Comparison of ENCODE assay signal across 8 cellular contexts in genomic region chr1:26993237-26994019, GRCh38. TPM values are rescaled to one million over a fixed set of nuclear protein-coding genes. Genes with fewer than 3 reads are reported as not detected.
A peak's percentile ranks its signal among the peaks of the same experiment; 100 is the strongest.
DNase-seq lines count a peak whose midpoint lies in the region; ATAC-seq, FAIRE-seq and TF ChIP-seq lines count a peak whose summit lies in the region.

A gene with protein sequence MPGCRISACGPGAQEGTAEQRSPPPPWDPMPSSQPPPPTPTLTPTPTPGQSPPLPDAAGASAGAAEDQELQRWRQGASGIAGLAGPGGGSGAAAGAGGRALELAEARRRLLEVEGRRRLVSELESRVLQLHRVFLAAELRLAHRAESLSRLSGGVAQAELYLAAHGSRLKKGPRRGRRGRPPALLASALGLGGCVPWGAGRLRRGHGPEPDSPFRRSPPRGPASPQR (plus strand): TSS chr1:26993692. CDS start chr1:26993787, 95 bp downstream.

- H4K8ac ChIP-seq in H1 (ENCODE audit: extremely low read depth, insufficient read depth, low read length) (peak within 1 kb of the TSS; percentile 38), mesenchymal stem cell (ENCODE audit: low read length) (peak within 1 kb of the TSS; percentile 45)

- no peak within 1 kb of the TSS for H3K23ac ChIP-seq in H1 (ENCODE audit: insufficient read length)
- H3K23ac ChIP-seq in mesenchymal stem cell (ENCODE audit: low read length in 2 of 2): peak within 1 kb of the TSS; percentile 66 to 81

- H2BK120ac ChIP-seq in H1 (replicated peaks; ENCODE audit: low read depth, low read length) (no peak within 1 kb of the TSS), mesenchymal stem cell (ENCODE audit: low read depth, low read length) (peak within 1 kb of the TSS; percentile 64)

- H3K4ac ChIP-seq in H1 (replicated peaks; ENCODE audit: insufficient read length, low read depth, low read length) (peak within 1 kb of the TSS; percentile 27), mesenchymal stem cell (ENCODE audit: low read depth in 1 of 2, low read length in 2 of 2) (peak within 1 kb of the TSS; percentile 83 to 84)

- H2AFZ ChIP-seq in H1 (ENCODE audit: low read length): peak within 1 kb of the TSS; percentile 60
- H2AFZ ChIP-seq in mesenchymal stem cell (ENCODE audit: low read depth, low read length): peak within 1 kb of the TSS; percentile 72

- H2BK20ac ChIP-seq in H1 (ENCODE audit: low read length): peak within 1 kb of the TSS; percentile 90

- H4K91ac ChIP-seq in H1 (replicated peaks; ENCODE audit: insufficient read length, low read length) (peak within 1 kb of the TSS; percentile 54), mesenchymal stem cell (ENCODE audit: low read length) (peak within 1 kb of the TSS; percentile 65)

- peak in 1 of 2 experiments; percentile 96; a peak in 2 of 3 replicates for TF ChIP-seq POLR2A in H1 (IDR thresholded peaks at IDR 0.05; ENCODE audit: control extremely low read depth in 1 of 2, low read depth in 2 of 2, low read length in 2 of 2)

- no peak within 1 kb of the TSS for H3K14ac ChIP-seq in H1 (ENCODE audit: insufficient read length)
- peak within 1 kb of the TSS in 1 of 2 experiments; percentile 80 for H3K14ac ChIP-seq in mesenchymal stem cell (ENCODE audit: low read length in 2 of 2)

- H3K4me3 ChIP-seq in H1 (ENCODE audit: extremely low read depth in 1 of 4, insufficient read depth in 2 of 4, low read depth in 3 of 4, low read length in 4 of 4): peak within 1 kb of the TSS; percentile 57 to 97 (median 75)
- peak within 1 kb of the TSS; percentile 86 to 90 for H3K4me3 ChIP-seq in mesenchymal stem cell (ENCODE audit: insufficient read depth in 1 of 2, low read depth in 1 of 2, low read length in 2 of 2)

- 2% methylated on average over 15 of the region's 61 CpGs; no CpG with 5 or more reads in 1 of the 2 experiments for WGBS in H1 (ENCODE audit: extremely low coverage in 1 of 2, insufficient coverage in 1 of 2, insufficient read length in 1 of 2, insufficient replicate concordance in 2 of 2, low coverage in 1 of 2, low lambda C conversion rate in 2 of 2, missing lambda C conversion rate in 1 of 2), 2 experiments
- under 1% methylated on average over 32 of the region's 61 CpGs for WGBS in mesenchymal stem cell

- H3K23me2 ChIP-seq in H1 (ENCODE audit: low read depth, low read length): peaks cover 15% of the 10 kb centered on the region

- H3K9ac ChIP-seq in H1 (replicated peaks in 1 of 4; ENCODE audit: extremely low read depth in 1 of 4, low read depth in 3 of 4, low read length in 3 of 4) (peak within 1 kb of the TSS; percentile 49 to 93 (median 67); a peak in 6 of 7 replicates), mesenchymal stem cell (ENCODE audit: low read length) (peak within 1 kb of the TSS; percentile 83)

- H3K4me1 ChIP-seq in H1 (replicated peaks in 1 of 4; ENCODE audit: control insufficient read depth in 3 of 4, insufficient read depth in 4 of 4, low read length in 3 of 4): peaks cover 9 to 32% (median 15%) of the 10 kb centered on the region in 4 experiments
- H3K4me1 ChIP-seq in mesenchymal stem cell (ENCODE audit: control insufficient read depth, insufficient read depth, low read depth, low read length): peaks cover 44% of the 10 kb centered on the region

- H3K9me3 ChIP-seq in H1 (ENCODE audit: insufficient read depth in 2 of 2, low read depth in 1 of 2, low read length in 1 of 2) (no peaks in the 10 kb centered on the region), mesenchymal stem cell (ENCODE audit: control insufficient read depth, low read length) (no peaks in the 10 kb centered on the region)

- H2BK15ac ChIP-seq in H1 (ENCODE audit: low read length) (peak within 1 kb of the TSS; percentile 97; the same call in 1 of the 2 replicates), mesenchymal stem cell (ENCODE audit: low read depth, poor library complexity, severe bottlenecking) (peak within 1 kb of the TSS; percentile 60)

- peak within 1 kb of the TSS; percentile 59 for H4K5ac ChIP-seq in H1 (ENCODE audit: insufficient read length, low read depth, low read length)

- H3K79me1 ChIP-seq in H1 (ENCODE audit: low read depth, low read length) (peaks cover 7% of the 10 kb centered on the region; the same call in 1 of the 2 replicates), mesenchymal stem cell (replicated peaks; ENCODE audit: low read length, poor library complexity, severe bottlenecking) (no peaks in the 10 kb centered on the region)

- H2BK5ac ChIP-seq in H1 (ENCODE audit: low read depth, low read length) (peak within 1 kb of the TSS; percentile 71; the same call in 1 of the 2 replicates), mesenchymal stem cell (ENCODE audit: low read depth, low read length, poor library complexity, severe bottlenecking) (peak within 1 kb of the TSS; percentile 73)

- no peak for TF ChIP-seq EP300 in H1 (IDR thresholded peaks at IDR 0.05; ENCODE audit: borderline replicate concordance in 1 of 2, low read depth in 2 of 2, low read length in 2 of 2)

- CTCF ChIA-PET in H1 (lab: Charles Lee; ENCODE audit: partially characterized antibody): interaction anchor here (1.0 to 12.2 kb wide), 8 partner anchors 17 to 106 kb away, joined by 4 to 143 read pairs (median 68); partner anchors contain the start of genes KDF1 and TENT5B

- peaks cover 2 to 36% of the 10 kb centered on the region in 2 experiments; a peak in 3 of 4 replicates for H3K79me2 ChIP-seq in H1 (ENCODE audit: control insufficient read depth in 1 of 2, insufficient read depth in 2 of 2, low read length in 2 of 2)

- peak within 1 kb of the TSS; percentile 91 to 96 for H3K4me2 ChIP-seq in H1 (ENCODE audit: insufficient read depth in 1 of 2, low read depth in 2 of 2, low read length in 2 of 2)
- H3K4me2 ChIP-seq in mesenchymal stem cell (ENCODE audit: low read length, poor library complexity, severe bottlenecking): peak within 1 kb of the TSS; percentile 84

- H2AK5ac ChIP-seq in H1 (ENCODE audit: low read depth, low read length): no peak within 1 kb of the TSS; the same call in 1 of the 2 replicates
- peak within 1 kb of the TSS; percentile 57 for H2AK5ac ChIP-seq in mesenchymal stem cell (ENCODE audit: low read length, severe bottlenecking)

- peaks cover 12 to 18% of the 10 kb centered on the region in 2 experiments for H4K20me1 ChIP-seq in H1 (replicated peaks in 1 of 2; ENCODE audit: control insufficient read depth in 1 of 2, insufficient read depth in 2 of 2, low read length in 2 of 2)

- no peak for FAIRE-seq in H1 (lab: Jason Lieb, UNC)

- POLR2A ChIA-PET in H1 (lab: Charles Lee; ENCODE audit: partially characterized antibody): interaction anchor here (0.6 to 58.9 kb wide), 15 partner anchors 8 to 357 kb away, joined by 3 to 1829 read pairs (median 4); partner anchors contain the start of genes KDF1 and TENT5B and of another gene

- ATAC-seq in HG02678 (IDR thresholded peaks at IDR 0.05; ENCODE audit: unreplicated experiment) (peak; percentile 54), HG03469 (IDR thresholded peaks at IDR 0.05; ENCODE audit: unreplicated experiment) (no peak)

- DNase-seq in DMS 273 treated with DMSO at 0.1 percent for 48 hours (lab: John Stamatoyannopoulos, UW): peak; percentile 59
- DNase-seq in NCI-H526 treated with DMSO at 0.1 percent for 48 hours (lab: John Stamatoyannopoulos, UW): peak; percentile 45
- DNase-seq in activated CD8-positive, alpha-beta memory T cell treated with anti-CD3 and anti-CD28 coated beads for 48 hours (ENCODE audit: low read depth in 2 of 3, low spot score in 2 of 3): peak; percentile 34 to 40 (median 37)
- DNase-seq in H1 (ENCODE audit: low read depth in 1 of 2, low spot score in 2 of 2): peak in 1 of 2 experiments; percentile 91
- peak; percentile 85 for DNase-seq in mesenchymal stem cell
- peak; percentile 25 for DNase-seq in stimulated activated CD8-positive, alpha-beta memory T cell treated with anti-CD3 and anti-CD28 coated beads, Interleukin-12 subunit alpha, Interleukin-12 subunit beta, amount 100 ng/mL, for 24 hours (ENCODE audit: extremely low read depth)

- H3K27ac ChIP-seq in H1 (ENCODE audit: low read depth, low read length) (peak within 1 kb of the TSS; percentile 40; the same call in 1 of the 2 replicates), mesenchymal stem cell (ENCODE audit: low read length, poor library complexity, severe bottlenecking) (peak within 1 kb of the TSS; percentile 93)

- no peak for TF ChIP-seq CTCF in H1 (IDR thresholded peaks at IDR 0.05; ENCODE audit: control extremely low read depth in 1 of 3, insufficient read depth in 1 of 3, low read depth in 1 of 3, low read length in 3 of 3)

- H3K36me3 ChIP-seq in H1 (ENCODE audit: control insufficient read depth in 2 of 4, insufficient read depth in 4 of 4, low read length in 3 of 4) (peaks cover 0 to 8% (median 0%) of the 10 kb centered on the region in 4 experiments; a peak in 3 of 8 replicates), mesenchymal stem cell (ENCODE audit: control insufficient read depth in 1 of 2, insufficient read depth in 2 of 2, low read depth in 1 of 2, low read length in 2 of 2) (no peaks in the 10 kb centered on the region)

- no peaks in the 10 kb centered on the region; a peak in 2 of 7 replicates for H3K27me3 ChIP-seq in H1 (replicated peaks in 1 of 4; ENCODE audit: control insufficient read depth in 3 of 4, extremely low read depth in 1 of 4, insufficient read depth in 3 of 4, low read length in 3 of 4)
- H3K27me3 ChIP-seq in mesenchymal stem cell (ENCODE audit: control insufficient read depth in 1 of 2, insufficient read depth in 1 of 2, low read length in 2 of 2): no peaks in the 10 kb centered on the region

- peak within 1 kb of the TSS; percentile 84 for H3K18ac ChIP-seq in H1 (ENCODE audit: extremely low read depth, low read length)
- H3K18ac ChIP-seq in mesenchymal stem cell (ENCODE audit: low read depth in 1 of 2, low read length in 2 of 2): peak within 1 kb of the TSS; percentile 84 to 91

- H2BK12ac ChIP-seq in H1 (ENCODE audit: low read depth, low read length): peak within 1 kb of the TSS; percentile 63; the same call in 1 of the 2 replicates
- H2BK12ac ChIP-seq in mesenchymal stem cell (ENCODE audit: low read length in 2 of 2): peak within 1 kb of the TSS; percentile 2 to 96

- H3K56ac ChIP-seq in H1 (replicated peaks; ENCODE audit: insufficient read length, low read depth, low read length): peak within 1 kb of the TSS; percentile 73

- no peak; a peak in 1 of 4 replicates for TF ChIP-seq RAD21 in H1 (IDR thresholded peaks at IDR 0.05 in 1 of 2, conservative IDR thresholded peaks at IDR 0.05 in 1 of 2; ENCODE audit: low read depth in 2 of 2, low read length in 2 of 2)

TF ChIP-seq in H1, 55 proteins besides CTCF, POLR2A, EP300 and RAD21 (continues in another document):
- TF ChIP-seq HDAC2 (IDR thresholded peaks at IDR 0.05; ENCODE audit: borderline replicate concordance in 1 of 2, low read depth in 2 of 2, low read length in 2 of 2): no peak

RNA-seq across cellular contexts. Expression of the gene that starts here (rescaled TPM):
- total RNA-seq in H1 (2021; fragmentation: NEBNext Ultra II Directional; extraction: Animal tissue kit (Norgen Biotek cat#: 25700)): 51.6 and 51.7 TPM in 2 replicates
- polyA plus RNA-seq in H1 (2011; rRNA removed): 102 and 106 TPM in 2 replicates
- 69.8 TPM for polyA plus RNA-seq in H1 (2011; cell fraction: cytosol; rRNA removed)
- 31.0 TPM for polyA plus RNA-seq in H1 (2011; cell fraction: nucleus; rRNA removed)
- polyA plus RNA-seq in H1 (2012, experiment 1 of 2): 30.9 to 32.4 TPM (median 31.9 TPM) in 4 replicates
- 43.6 TPM for polyA plus RNA-seq in H1 (2012, experiment 2 of 2)
- polyA plus RNA-seq in H1 (2013, experiment 1 of 2): 29.6 TPM
- polyA plus RNA-seq in H1 (2013, experiment 2 of 2): 28.1 TPM
- 17.3 and 19.1 TPM in 2 replicates for polyA minus RNA-seq in H1 (2011; rRNA and poly(A)+ RNA removed)
- polyA minus RNA-seq in H1 (2011; cell fraction: cytosol; rRNA and poly(A)+ RNA removed): 31.3 TPM
- 49.0 TPM for polyA minus RNA-seq in H1 (2011; cell fraction: nucleus; rRNA and poly(A)+ RNA removed)
- polyA plus RNA-seq in mesenchymal stem cell (2013, experiment 1 of 2): 65.7 TPM
- polyA plus RNA-seq in mesenchymal stem cell (2013, experiment 2 of 2): 64.6 TPM
